Comparison of ENCODE assay signal across 14 cellular contexts in genomic region chr18:58287626-58288289, GRCh38.
DNase-seq lines count a peak whose midpoint lies in the region; ATAC-seq and TF ChIP-seq lines count a peak whose summit lies in the region.
"Had no signal": no experiment of that assay in that cellular context is flagged by ENCODE, and none has a peak within 500 bp of the region (broad histone marks: within the 10 kb centered on the region; RNA-seq: fewer than 3 reads in every experiment).

No MANE protein-coding gene starts in this region.

- TF ChIP-seq POLR2A in heart left ventricle (IDR thresholded peaks at IDR 0.05) = no peak
- no peak for TF ChIP-seq POLR2A in upper lobe of left lung (IDR thresholded peaks at IDR 0.05)

- intact Hi-C loops in heart left ventricle (cut with DNase I) (no loop called here), left cardiac atrium (cut with DNase I) (no loop called here), activated B cell treated with CpG ODN at 0.5 μM for 24 hours (cut with micrococcal nuclease) (no loop called here)

- H3K27ac Mint-ChIP-seq in activated B cell treated with CpG ODN at 0.5 μM for 24 hours = peak overlapping the region; percentile 5
- H3K27ac Mint-ChIP-seq in mesothelial cell of epicardium = peak overlapping the region; percentile 70

- H3K9me3 ChIP-seq in heart left ventricle (no peaks in the 10 kb centered on the region), upper lobe of left lung (no peaks in the 10 kb centered on the region)
- H3K9me3 ChIP-seq: neutrophil had no signal

- no peak overlapping the region for H3K4me3 ChIP-seq in heart left ventricle
- H3K4me3 ChIP-seq in upper lobe of left lung = no peak overlapping the region
- H3K4me3 ChIP-seq: coronary artery had no signal

- 48 to 59% (median 53%) methylated on average over 8 of the region's 8 CpGs for WGBS in heart left ventricle, 4 donors
- 54 to 58% methylated on average over 8 of the region's 8 CpGs for WGBS in upper lobe of left lung, 2 donors

- H3K27me3 Mint-ChIP-seq in activated B cell treated with CpG ODN at 0.5 μM for 24 hours (no peaks in the 10 kb centered on the region), mesothelial cell of epicardium (ENCODE audit: low read depth) (no peaks in the 10 kb centered on the region)

- POLR2A ChIA-PET in activated B cell treated with CpG ODN at 0.5 μM for 24 hours (lab: Charles Lee) = no interaction called here

- ATAC-seq in heart left ventricle (no peak), left cardiac atrium (no peak), activated B cell treated with CpG ODN at 0.5 μM for 24 hours (ENCODE audit: low read depth) (no peak), upper lobe of left lung (ENCODE audit: low FRiP score in 2 of 2) (no peak)

- no peak for TF ChIP-seq EP300 in upper lobe of left lung (IDR thresholded peaks at IDR 0.05)

- H3K36me3 ChIP-seq in heart left ventricle = no peaks in the 10 kb centered on the region
- no peaks in the 10 kb centered on the region for H3K36me3 ChIP-seq in upper lobe of left lung
- H3K36me3 ChIP-seq: neutrophil had no signal

- H3K4me1 Mint-ChIP-seq in activated B cell treated with CpG ODN at 0.5 μM for 24 hours (peaks cover 30% of the 10 kb centered on the region), mesothelial cell of epicardium (peaks cover 27% of the 10 kb centered on the region)

- CTCF ChIA-PET in activated B cell treated with CpG ODN at 0.5 μM for 24 hours (lab: Charles Lee) = interaction anchor here (1.5 kb wide), 1 partner anchor 11 kb away, joined by 3 read pairs; no protein-coding TSS in a partner anchor

- DNase-seq in heart left ventricle (no peak), left cardiac atrium (no peak), activated B cell treated with CpG ODN at 0.5 μM for 24 hours (no peak), mesothelial cell of epicardium (ENCODE audit: low spot score in 2 of 2, unreplicated experiment in 2 of 2) (no peak), upper lobe of left lung (no peak), NK-92 (lab: John Stamatoyannopoulos, UW; ENCODE audit: unreplicated experiment) (no peak), germinal center (ENCODE audit: low spot score) (no peak)
- no peak for DNase-seq in stimulated activated naive CD4-positive, alpha-beta T cell treated with Interleukin-2 at 50 U/mL for 16 hours (lab: John Stamatoyannopoulos, UW)
- DNase-seq: ACHN; activated CD4-positive, alpha-beta T cell treated with anti-CD3 and anti-CD28 coated beads, Interleukin-2, amount 50 U/mL, for 4 hours; activated naive CD4-positive, alpha-beta T cell treated with Interleukin-2 at 50 U/mL for 16 hours; EL had no signal

- peak overlapping the region in 10 of 12 donors; percentile 19 to 69 (median 52) for H3K27ac ChIP-seq in heart left ventricle
- peak overlapping the region; percentile 62 to 82 (median 76) for H3K27ac ChIP-seq in upper lobe of left lung
- H3K27ac ChIP-seq: coronary artery, neutrophil had no signal

- H3K9me3 Mint-ChIP-seq in activated B cell treated with CpG ODN at 0.5 μM for 24 hours = no peaks in the 10 kb centered on the region
- H3K9me3 Mint-ChIP-seq in mesothelial cell of epicardium = no peaks in the 10 kb centered on the region

- H3K36me3 Mint-ChIP-seq in activated B cell treated with CpG ODN at 0.5 μM for 24 hours (ENCODE audit: low read depth) = no peaks in the 10 kb centered on the region
- H3K36me3 Mint-ChIP-seq in mesothelial cell of epicardium = peaks cover 5% of the 10 kb centered on the region

- H3K4me1 ChIP-seq in heart left ventricle (peaks cover 0 to 81% (median 23%) of the 10 kb centered on the region in 12 donors), upper lobe of left lung (peaks cover 29 to 62% (median 33%) of the 10 kb centered on the region in 4 donors)

- no peak for TF ChIP-seq CTCF in heart left ventricle (IDR thresholded peaks at IDR 0.05)
- no peak for TF ChIP-seq CTCF in activated B cell treated with CpG ODN at 0.5 μM for 24 hours (IDR thresholded peaks at IDR 0.05)
- TF ChIP-seq CTCF in mesothelial cell of epicardium (IDR thresholded peaks at IDR 0.05; ENCODE audit: unreplicated experiment) = no peak
- no peak for TF ChIP-seq CTCF in upper lobe of left lung (IDR thresholded peaks at IDR 0.05)

- H3K27me3 ChIP-seq in heart left ventricle = no peaks in the 10 kb centered on the region
- no peaks in the 10 kb centered on the region for H3K27me3 ChIP-seq in upper lobe of left lung
- H3K27me3 ChIP-seq: neutrophil had no signal

- H3K4me3 Mint-ChIP-seq in activated B cell treated with CpG ODN at 0.5 μM for 24 hours = no peak overlapping the region
- H3K4me3 Mint-ChIP-seq in mesothelial cell of epicardium = no peak overlapping the region
